8 cellular contexts compared by ENCODE assay signal in genomic region chr11:83241291-83241946, GRCh38. TPM values are rescaled to one million over a fixed set of nuclear protein-coding genes. Genes with fewer than 3 reads are reported as not detected.
A peak's percentile ranks its signal among the peaks of the same experiment; 100 is the strongest.
DNase-seq lines count a peak whose midpoint lies in the region; ATAC-seq, FAIRE-seq and TF ChIP-seq lines count a peak whose summit lies in the region.

No MANE protein-coding gene starts in this region.

- in situ Hi-C loops in G401 (cut with HindIII; ENCODE audit: low sequenced_read_pairs): no loop called here

- H3K4me3 ChIP-seq in ascending aorta (no peak overlapping the region), suprapubic skin (no peak overlapping the region)

- ATAC-seq in HG02759 (IDR thresholded peaks at IDR 0.05; ENCODE audit: unreplicated experiment): peak; percentile 82

- peak; percentile 77 for DNase-seq in G401 (ENCODE audit: low spot score)
- peak; percentile 4 for DNase-seq in NCI-H345 treated with DMSO at 0.1 percent for 48 hours (lab: John Stamatoyannopoulos, UW; ENCODE audit: unreplicated experiment)
- no peak for DNase-seq in ascending aorta (ENCODE audit: low spot score in 2 of 2)
- DNase-seq in iPS-NIHi7 (ENCODE audit: extremely low spot score): peak; percentile 70
- no peak for DNase-seq in suprapubic skin (ENCODE audit: low spot score in 2 of 2)
- no peak for DNase-seq in activated CD8-positive, alpha-beta memory T cell treated with anti-CD3 and anti-CD28 coated beads, Interleukin-2, amount 50 U/mL, for 48 hours

- no peak for TF ChIP-seq EP300 in suprapubic skin (IDR thresholded peaks at IDR 0.05)

- 32% methylated on average over 5 of the region's 5 CpGs for WGBS in suprapubic skin

- H3K27ac ChIP-seq in ascending aorta (no peak overlapping the region), suprapubic skin (no peak overlapping the region)

- TF ChIP-seq CTCF in ascending aorta (IDR thresholded peaks at IDR 0.05): peak in 2 of 3 experiments; percentile 20 to 43
- TF ChIP-seq CTCF in suprapubic skin (IDR thresholded peaks at IDR 0.05): peak; percentile 4 to 36

- H3K9me3 ChIP-seq in ascending aorta (no peaks in the 10 kb centered on the region), suprapubic skin (no peaks in the 10 kb centered on the region)

- peaks cover 0 to 10% of the 10 kb centered on the region in 2 donors for H3K36me3 ChIP-seq in ascending aorta
- no peaks in the 10 kb centered on the region for H3K36me3 ChIP-seq in suprapubic skin

- H3K27me3 ChIP-seq in ascending aorta: no peaks in the 10 kb centered on the region
- no peaks in the 10 kb centered on the region for H3K27me3 ChIP-seq in suprapubic skin

- H3K4me1 ChIP-seq in ascending aorta: no peaks in the 10 kb centered on the region
- no peaks in the 10 kb centered on the region for H3K4me1 ChIP-seq in suprapubic skin

- intact Hi-C loops in ascending aorta (cut with DNase I): no loop called here

- TF ChIP-seq POLR2A in suprapubic skin (IDR thresholded peaks at IDR 0.05): no peak

- peak; percentile 14 for FAIRE-seq in A204.1 (lab: Jason Lieb, UNC)

RNA-seq across cellular contexts. Expression of gene CCDC90B, which starts 44.7 kb away (rescaled TPM):
- total RNA-seq in G401 (2014; rRNA removed; shearing (Covaris generic)): 35.1 and 54.9 TPM in 2 replicates
- total RNA-seq in ascending aorta: 8.2 TPM
- total RNA-seq in suprapubic skin: 10 to 100 TPM; 20.6 to 34.1 (median 25.2) TPM

RNA-seq across cellular contexts. Expression of gene ANKRD42, which starts 47.9 kb away (rescaled TPM):
- 5.1 and 15.1 TPM in 2 replicates for total RNA-seq in G401 (2014; rRNA removed; shearing (Covaris generic))
- 25.1 TPM for total RNA-seq in ascending aorta
- total RNA-seq in suprapubic skin: 10 to 100 TPM in 2 of 4 donors, 1 to 10 TPM in 2; 7.2 to 12.6 (median 10.5) TPM

Comparison
In these comparisons a context has a peak if more than half of its experiments do, and no peak if none do; other contexts are left out.
1. DNase-seq: peak in G401 (single experiment), NCI-H345 treated with DMSO at 0.1 percent for 48 hours (single experiment) and iPS-NIHi7 (single experiment); none in ascending aorta (0 of 2), suprapubic skin (0 of 2) and activated CD8-positive, alpha-beta memory T cell treated with anti-CD3 and anti-CD28 coated beads, Interleukin-2, amount 50 U/mL, for 48 hours (single experiment).